Comparison of ENCODE assay signal across 20 cellular contexts in genomic region chr11:11574373-11574772, GRCh38.
"Had no signal": no experiment of that assay in that cellular context is flagged by ENCODE, and none has a peak within 500 bp of the region (broad histone marks: within the 10 kb centered on the region; RNA-seq: fewer than 3 reads in every experiment).

No MANE protein-coding gene starts in this region.

- H3K4me3 ChIP-seq: dorsolateral prefrontal cortex, esophagus squamous epithelium, gastroesophageal sphincter, hepatocyte, lung, tibial artery, upper lobe of right lung, vagina had no signal

- ATAC-seq: gastroesophageal sphincter; left colon; left ventricle myocardium superior; naive thymus-derived CD4-positive, alpha-beta T cell; stimulated activated memory B cell treated with anti-CD40 and anti-IgM and Interleukin-4, amounts not matched to agents 10 μg/mL and 1 μg/mL and 100 μg/mL, for 72 hours; upper lobe of right lung had no signal

- H3K36me3 ChIP-seq: esophagus squamous epithelium, gastroesophageal sphincter, neutrophil, tibial artery, upper lobe of right lung, vagina had no signal

- H2AFZ ChIP-seq: hepatocyte had no signal

- H3K27ac ChIP-seq: dorsolateral prefrontal cortex, esophagus squamous epithelium, hepatocyte, neutrophil, tibial artery, upper lobe of right lung, vagina had no signal

- H3K4me2 ChIP-seq: hepatocyte had no signal

- H3K27me3 ChIP-seq: dorsolateral prefrontal cortex, esophagus squamous epithelium, gastroesophageal sphincter, hepatocyte, tibial artery, upper lobe of right lung, vagina had no signal

- H3K9me3 ChIP-seq: esophagus squamous epithelium, gastroesophageal sphincter, neutrophil, tibial artery, upper lobe of right lung, vagina had no signal

- DNase-seq: cortex of kidney; dorsolateral prefrontal cortex; effector memory CD4-positive, alpha-beta T cell; esophagus squamous epithelium; foreskin fibroblast; left colon; left ventricle myocardium superior; mesenchymal stem cell; midbrain; naive thymus-derived CD4-positive, alpha-beta T cell; posterior cingulate gyrus; stimulated activated CD4-positive, alpha-beta T cell treated with anti-CD3 and anti-CD28 coated beads, Interleukin-4, amount 100 ng/mL, for 24 hours; upper lobe of right lung had no signal

- H3K79me2 ChIP-seq: hepatocyte had no signal
